Comparison of ENCODE assay signal across 6 cellular contexts in genomic region chr11:81492923-81493445, GRCh38.
"Had no signal": no experiment of that assay in that cellular context is flagged by ENCODE, and none has a peak within 500 bp of the region (broad histone marks: within the 10 kb centered on the region; RNA-seq: fewer than 3 reads in every experiment).

No MANE protein-coding gene starts in this region.

- H3K27ac ChIP-seq: GM23248 had no signal

- ATAC-seq: K562 had no signal

- DNase-seq: GM23248, H9, HCEC 1CT, IMR-90, KG1 had no signal

- H2AFZ ChIP-seq: GM23248 had no signal

- H3K4me3 ChIP-seq: GM23248, K562 had no signal

- H3K9ac ChIP-seq: GM23248 had no signal
